ENCODE assay signal across 1 cellular context in genomic region chr10:101380353-101381017, GRCh38.
TF ChIP-seq lines count a peak whose summit lies in the region.

No MANE protein-coding gene starts in this region.

TF ChIP-seq in SK-N-SH, 30 proteins besides CTCF, POLR2A, EP300 and RAD21 (continued from another document):
- TF ChIP-seq FOXM1 (IDR thresholded peaks at IDR 0.05; ENCODE audit: low read depth), result no peak
- no peak for TF ChIP-seq ELF1 (IDR thresholded peaks at IDR 0.05)
